3 cellular contexts compared by ENCODE assay signal in the genomic region with DNA sequence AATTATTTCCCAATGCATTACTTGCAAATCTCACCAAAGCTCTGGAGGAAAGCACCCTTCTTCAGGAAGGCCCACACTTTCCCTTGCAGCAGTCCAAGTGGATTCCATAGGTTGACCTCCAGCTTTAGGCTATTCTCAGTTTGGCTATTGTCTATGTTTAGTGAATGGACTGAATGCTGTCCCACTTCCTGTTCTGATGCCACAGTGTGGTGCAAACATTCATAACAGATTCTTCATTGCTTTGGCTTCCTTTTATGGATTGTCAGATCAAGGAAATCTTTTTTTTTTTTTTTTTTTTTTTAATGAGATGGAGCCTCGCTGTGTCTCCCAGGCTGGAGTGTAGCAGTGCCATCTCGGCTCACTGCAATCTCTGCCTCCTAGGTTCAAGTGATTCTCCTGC. TPM values are rescaled to one million over a fixed set of nuclear protein-coding genes. Genes with fewer than 3 reads are reported as not detected.
"Had no signal": no experiment of that assay in that cellular context is flagged by ENCODE, and none has a peak within 500 bp of the region (broad histone marks: within the 10 kb centered on the region; RNA-seq: fewer than 3 reads in every experiment).

No MANE protein-coding gene starts in this region.

RNA-seq across cellular contexts. Expression of a gene that starts 55.1 kb away (rescaled TPM):
- total RNA-seq: activated naive CD4-positive, alpha-beta T cell treated with anti-CD3 and anti-CD28 coated beads, Interleukin-2, amount 50 U/mL, for 72 hours; activated naive CD8-positive, alpha-beta T cell treated with anti-CD3 and anti-CD28 coated beads, Interleukin-2, amount 10 ng/mL, durations not matched to agents 7 days and 5 days had no signal
- polyA plus RNA-seq: cardiac muscle cell had no signal
